In genomic region chr4:87005369-87005689, GRCh38 we compare ENCODE assay signal across 8 cellular contexts.
DNase-seq lines count a peak whose midpoint lies in the region; TF ChIP-seq lines count a peak whose summit lies in the region.

No MANE protein-coding gene starts in this region.

- no peaks in the 10 kb centered on the region for H3K9me3 ChIP-seq in OCI-LY1 (ENCODE audit: low read length)
- no peaks in the 10 kb centered on the region for H3K9me3 ChIP-seq in endocrine pancreas (ENCODE audit: control insufficient read depth, low read length)
- H3K9me3 ChIP-seq in prostate gland: no peaks in the 10 kb centered on the region

- intact Hi-C loops in prostate gland (cut with DNase I): loop anchor here (5.0 kb wide), 1 partner anchor 42 kb away; no protein-coding TSS in a partner anchor

- no peak for TF ChIP-seq CTCF in OCI-LY1 (IDR thresholded peaks at IDR 0.05; ENCODE audit: low read length)
- TF ChIP-seq CTCF in prostate gland (IDR thresholded peaks at IDR 0.05): no peak

- peak overlapping the region; percentile 74 for H3K4me2 ChIP-seq in OCI-LY1 (ENCODE audit: low read length)

- H3K36me3 ChIP-seq in OCI-LY1 (ENCODE audit: insufficient read depth, low read length): no peaks in the 10 kb centered on the region
- H3K36me3 ChIP-seq in endocrine pancreas (ENCODE audit: control insufficient read depth, insufficient read depth, low read length): no peaks in the 10 kb centered on the region
- H3K36me3 ChIP-seq in prostate gland: no peaks in the 10 kb centered on the region

- DNase-seq in GF-D8 (lab: John Stamatoyannopoulos, UW) (peak; percentile 42), prostate gland (ENCODE audit: low spot score) (no peak), retina (no peak), globus pallidus (ENCODE audit: low spot score) (no peak), NCI-H1105 treated with DMSO at 0.1 percent for 48 hours (lab: John Stamatoyannopoulos, UW) (no peak), AG20443 (ENCODE audit: low spot score) (no peak)

- no peaks in the 10 kb centered on the region for H4K20me1 ChIP-seq in OCI-LY1 (ENCODE audit: insufficient read depth, low read length)

- H3K4me1 ChIP-seq in OCI-LY1 (ENCODE audit: insufficient read depth, low read length, severe bottlenecking) (peaks cover 29% of the 10 kb centered on the region), endocrine pancreas (ENCODE audit: control insufficient read depth, insufficient read depth, low read length) (peaks cover 17% of the 10 kb centered on the region), prostate gland (replicated peaks) (peaks cover 6% of the 10 kb centered on the region)

- peak overlapping the region; percentile 75 for H3K4me3 ChIP-seq in OCI-LY1 (ENCODE audit: low read depth, low read length, poor library complexity, severe bottlenecking)
- H3K4me3 ChIP-seq in endocrine pancreas (ENCODE audit: control insufficient read depth, insufficient read depth, low read length): peak overlapping the region; percentile 99
- no peak overlapping the region for H3K4me3 ChIP-seq in prostate gland

- no peaks in the 10 kb centered on the region for H3K79me2 ChIP-seq in OCI-LY1 (ENCODE audit: insufficient read depth, low read length)

- H3K27me3 ChIP-seq in OCI-LY1 (ENCODE audit: insufficient read depth, low read length): no peaks in the 10 kb centered on the region
- H3K27me3 ChIP-seq in endocrine pancreas (ENCODE audit: control insufficient read depth, insufficient read depth, low read length): no peaks in the 10 kb centered on the region
- no peaks in the 10 kb centered on the region for H3K27me3 ChIP-seq in prostate gland (replicated peaks; ENCODE audit: insufficient read depth)

- no peak for TF ChIP-seq POLR2A in prostate gland (IDR thresholded peaks at IDR 0.05)

- H3K27ac ChIP-seq in OCI-LY1 (ENCODE audit: low read depth, low read length, poor library complexity, severe bottlenecking) (no peak overlapping the region), prostate gland (peak overlapping the region; percentile 96 to 97)

- H3K9ac ChIP-seq in OCI-LY1 (ENCODE audit: low read length): no peak overlapping the region; the same call in 1 of the 2 replicates
- no peak overlapping the region for H3K9ac ChIP-seq in endocrine pancreas (ENCODE audit: control insufficient read depth, insufficient read depth, low read length)

- H3F3A ChIP-seq in OCI-LY1 (ENCODE audit: insufficient read depth, low read length): no peaks in the 10 kb centered on the region

- 69% methylated on average over 1 of the region's 1 CpG for WGBS in prostate gland

- no peak overlapping the region for H2AFZ ChIP-seq in OCI-LY1 (ENCODE audit: low read length)

- H3K9me2 ChIP-seq in OCI-LY1 (ENCODE audit: low read depth, low read length): no peaks in the 10 kb centered on the region

Comparison
In these comparisons a context has a peak if more than half of its experiments do, and no peak if none do; other contexts are left out.
1. H3K4me3 ChIP-seq: peak in OCI-LY1 (single experiment) and endocrine pancreas (single experiment); none in prostate gland (0 of 2).